In genomic region chr17:65389956-65390355, GRCh38 we compare ENCODE assay signal across 12 cellular contexts.
DNase-seq lines count a peak whose midpoint lies in the region; ATAC-seq and TF ChIP-seq lines count a peak whose summit lies in the region.
"Had no signal": no experiment of that assay in that cellular context is flagged by ENCODE, and none has a peak within 500 bp of the region (broad histone marks: within the 10 kb centered on the region; RNA-seq: fewer than 3 reads in every experiment).

No MANE protein-coding gene starts in this region.

- CTCF ChIA-PET in activated CD4-positive, alpha-beta T cell treated with anti-CD3 and anti-CD28 coated beads for 36 hours (lab: Charles Lee): no interaction called here
- CTCF ChIA-PET in activated CD8-positive, alpha-beta memory T cell treated with anti-CD3 and anti-CD28 coated beads, Interleukin-2, amount 10 ng/mL, durations not matched to agents 7 days and 5 days (lab: Charles Lee): no interaction called here

- H3K4me1 Mint-ChIP-seq in activated CD4-positive, alpha-beta T cell treated with anti-CD3 and anti-CD28 coated beads for 36 hours: peaks cover 16% of the 10 kb centered on the region
- H3K4me1 Mint-ChIP-seq in activated CD4-positive, alpha-beta T cell treated with anti-CD3 and anti-CD28 coated beads, Interleukin-2, amount 10 ng/mL, durations not matched to agents 24 days and 14 days: no peaks in the 10 kb centered on the region
- H3K4me1 Mint-ChIP-seq in activated CD8-positive, alpha-beta memory T cell treated with anti-CD3 and anti-CD28 coated beads, Interleukin-2, amount 10 ng/mL, durations not matched to agents 7 days and 5 days: no peaks in the 10 kb centered on the region

- ATAC-seq in activated CD4-positive, alpha-beta T cell treated with anti-CD3 and anti-CD28 coated beads for 36 hours: peak; percentile 83
- peak; percentile 81 for ATAC-seq in SK-N-SH treated with all-trans-retinoic acid at 6 μM for 48 hours
- no peak for ATAC-seq in activated CD8-positive, alpha-beta memory T cell treated with anti-CD3 and anti-CD28 coated beads, Interleukin-2, amount 10 ng/mL, durations not matched to agents 7 days and 5 days
- ATAC-seq: body of pancreas, right lobe of liver had no signal

- H3K27me3 Mint-ChIP-seq in activated CD4-positive, alpha-beta T cell treated with anti-CD3 and anti-CD28 coated beads for 36 hours: no peaks in the 10 kb centered on the region
- H3K27me3 Mint-ChIP-seq in activated CD4-positive, alpha-beta T cell treated with anti-CD3 and anti-CD28 coated beads, Interleukin-2, amount 10 ng/mL, durations not matched to agents 24 days and 14 days: peaks cover 6% of the 10 kb centered on the region
- peaks cover 12% of the 10 kb centered on the region for H3K27me3 Mint-ChIP-seq in activated CD8-positive, alpha-beta memory T cell treated with anti-CD3 and anti-CD28 coated beads, Interleukin-2, amount 10 ng/mL, durations not matched to agents 7 days and 5 days

- no peak overlapping the region for H3K27ac Mint-ChIP-seq in activated CD4-positive, alpha-beta T cell treated with anti-CD3 and anti-CD28 coated beads for 36 hours
- H3K27ac Mint-ChIP-seq in activated CD4-positive, alpha-beta T cell treated with anti-CD3 and anti-CD28 coated beads, Interleukin-2, amount 10 ng/mL, durations not matched to agents 24 days and 14 days: no peak overlapping the region
- no peak overlapping the region for H3K27ac Mint-ChIP-seq in activated CD8-positive, alpha-beta memory T cell treated with anti-CD3 and anti-CD28 coated beads, Interleukin-2, amount 10 ng/mL, durations not matched to agents 7 days and 5 days

- intact Hi-C loops in activated CD4-positive, alpha-beta T cell treated with anti-CD3 and anti-CD28 coated beads for 36 hours (cut with DNase I, micrococcal nuclease): no loop called here
- intact Hi-C loops in activated CD4-positive, alpha-beta T cell treated with anti-CD3 and anti-CD28 coated beads, Interleukin-2, amount 10 ng/mL, durations not matched to agents 24 days and 14 days (cut with micrococcal nuclease): no loop called here

- DNase-seq in activated CD4-positive, alpha-beta T cell treated with anti-CD3 and anti-CD28 coated beads for 36 hours: no peak
- no peak for DNase-seq in activated CD4-positive, alpha-beta T cell treated with anti-CD3 and anti-CD28 coated beads, Interleukin-2, amount 10 ng/mL, durations not matched to agents 24 days and 14 days
- DNase-seq in glomerular visceral epithelial cell (ENCODE audit: extremely low spot score) (peak; percentile 42), stromal cell of bone marrow (ENCODE audit: low read depth) (peak; percentile 49), SHP77 treated with DMSO at 0.1 percent for 48 hours (lab: John Stamatoyannopoulos, UW) (no peak), NCI-H2029 treated with DMSO at 0.1 percent for 48 hours (lab: John Stamatoyannopoulos, UW) (no peak)
- no peak for DNase-seq in activated CD8-positive, alpha-beta memory T cell treated with anti-CD3 and anti-CD28 coated beads, Interleukin-2, amount 10 ng/mL, durations not matched to agents 7 days and 5 days
- DNase-seq: activated CD8-positive, alpha-beta memory T cell treated with anti-CD3 and anti-CD28 coated beads, Interleukin-2, amount 50 U/mL, for 48 hours; body of pancreas; right lobe of liver; RPMI8226 had no signal

- H3K4me3 Mint-ChIP-seq in activated CD4-positive, alpha-beta T cell treated with anti-CD3 and anti-CD28 coated beads for 36 hours: no peak overlapping the region
- no peak overlapping the region for H3K4me3 Mint-ChIP-seq in activated CD4-positive, alpha-beta T cell treated with anti-CD3 and anti-CD28 coated beads, Interleukin-2, amount 10 ng/mL, durations not matched to agents 24 days and 14 days
- no peak overlapping the region for H3K4me3 Mint-ChIP-seq in activated CD8-positive, alpha-beta memory T cell treated with anti-CD3 and anti-CD28 coated beads, Interleukin-2, amount 10 ng/mL, durations not matched to agents 7 days and 5 days

- POLR2A ChIA-PET in activated CD4-positive, alpha-beta T cell treated with anti-CD3 and anti-CD28 coated beads for 36 hours (lab: Charles Lee): no interaction called here

- H3K36me3 Mint-ChIP-seq in activated CD4-positive, alpha-beta T cell treated with anti-CD3 and anti-CD28 coated beads for 36 hours (ENCODE audit: low read depth): no peaks in the 10 kb centered on the region
- H3K36me3 Mint-ChIP-seq in activated CD4-positive, alpha-beta T cell treated with anti-CD3 and anti-CD28 coated beads, Interleukin-2, amount 10 ng/mL, durations not matched to agents 24 days and 14 days (ENCODE audit: low read depth): no peaks in the 10 kb centered on the region
- H3K36me3 Mint-ChIP-seq in activated CD8-positive, alpha-beta memory T cell treated with anti-CD3 and anti-CD28 coated beads, Interleukin-2, amount 10 ng/mL, durations not matched to agents 7 days and 5 days: no peaks in the 10 kb centered on the region

- H3K9me3 Mint-ChIP-seq in activated CD4-positive, alpha-beta T cell treated with anti-CD3 and anti-CD28 coated beads for 36 hours (ENCODE audit: low read depth): no peaks in the 10 kb centered on the region
- H3K9me3 Mint-ChIP-seq in activated CD4-positive, alpha-beta T cell treated with anti-CD3 and anti-CD28 coated beads, Interleukin-2, amount 10 ng/mL, durations not matched to agents 24 days and 14 days: no peaks in the 10 kb centered on the region
- H3K9me3 Mint-ChIP-seq in activated CD8-positive, alpha-beta memory T cell treated with anti-CD3 and anti-CD28 coated beads, Interleukin-2, amount 10 ng/mL, durations not matched to agents 7 days and 5 days (ENCODE audit: low read depth): no peaks in the 10 kb centered on the region

TF ChIP-seq in SK-N-SH treated with all-trans-retinoic acid at 6 μM for 48 hours, 23 proteins besides CTCF, POLR2A, EP300 and RAD21:
- TF ChIP-seq SNAI2 (CRISPR knock-in tag; IDR thresholded peaks at IDR 0.05): no peak
- no peak for TF ChIP-seq GLIS3 (CRISPR knock-in tag; IDR thresholded peaks at IDR 0.05)
- TF ChIP-seq OSR1 (CRISPR knock-in tag; IDR thresholded peaks at IDR 0.05): no peak
- no peak for TF ChIP-seq ZNF70 (CRISPR knock-in tag; IDR thresholded peaks at IDR 0.05)

Comparison
In these comparisons a context has a peak if more than half of its experiments do, and no peak if none do; other contexts are left out.
1. DNase-seq: peak in glomerular visceral epithelial cell (single experiment) and stromal cell of bone marrow (single experiment); none in activated CD4-positive, alpha-beta T cell treated with anti-CD3 and anti-CD28 coated beads for 36 hours (single experiment), activated CD4-positive, alpha-beta T cell treated with anti-CD3 and anti-CD28 coated beads, Interleukin-2, amount 10 ng/mL, durations not matched to agents 24 days and 14 days (single experiment), SHP77 treated with DMSO at 0.1 percent for 48 hours (single experiment), activated CD8-positive, alpha-beta memory T cell treated with anti-CD3 and anti-CD28 coated beads, Interleukin-2, amount 10 ng/mL, durations not matched to agents 7 days and 5 days (single experiment) and NCI-H2029 treated with DMSO at 0.1 percent for 48 hours (single experiment).